ENCODE assay signal across 18 cellular contexts in the genomic region with DNA sequence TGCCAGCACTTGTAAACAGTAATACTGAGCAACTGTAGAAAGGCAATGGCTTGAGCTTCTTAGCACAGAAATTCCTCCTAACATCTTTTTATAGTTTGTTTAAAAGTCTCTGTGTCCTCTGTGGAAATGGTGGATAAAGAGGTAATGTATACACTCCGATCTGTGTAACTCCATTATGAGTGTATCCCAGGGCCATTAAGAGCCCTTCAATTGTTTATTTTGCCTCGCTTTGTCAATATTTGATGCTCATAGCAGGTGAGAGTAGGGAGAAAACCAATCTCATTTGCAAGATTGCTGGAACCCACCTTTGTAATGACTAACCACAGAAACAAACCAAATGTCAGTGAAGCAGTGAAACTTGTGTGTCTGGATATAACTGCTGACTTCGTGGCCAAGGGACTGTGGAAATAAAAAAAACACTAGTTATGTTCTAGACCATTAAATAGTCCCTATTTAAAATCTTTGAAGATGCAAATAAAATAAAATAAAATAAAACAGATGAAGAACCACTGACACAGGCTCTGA.
DNase-seq lines count a peak whose midpoint lies in the region; ATAC-seq and TF ChIP-seq lines count a peak whose summit lies in the region.
"Had no signal": no experiment of that assay in that cellular context is flagged by ENCODE, and none has a peak within 500 bp of the region (broad histone marks: within the 10 kb centered on the region; RNA-seq: fewer than 3 reads in every experiment).

No MANE protein-coding gene starts in this region.

- no peak overlapping the region for H3K4me3 ChIP-seq in upper lobe of left lung
- H3K4me3 ChIP-seq: breast epithelium, PC-9, sigmoid colon had no signal

- TF ChIP-seq EP300 in upper lobe of left lung (IDR thresholded peaks at IDR 0.05): no peak

- no peaks in the 10 kb centered on the region for H3K27me3 ChIP-seq in upper lobe of left lung
- H3K27me3 ChIP-seq: BE2C, breast epithelium, sigmoid colon had no signal

- no peak overlapping the region for H3K27ac ChIP-seq in upper lobe of left lung
- H3K27ac ChIP-seq: breast epithelium, PC-9, sigmoid colon had no signal

- no peaks in the 10 kb centered on the region for H3K36me3 ChIP-seq in upper lobe of left lung
- H3K36me3 ChIP-seq: BE2C, breast epithelium, sigmoid colon had no signal

- DNase-seq in NCI-H1436 (lab: John Stamatoyannopoulos, UW) (peak; percentile 46), NCI-H748 (lab: John Stamatoyannopoulos, UW; ENCODE audit: unreplicated experiment) (peak; percentile 97), upper lobe of left lung (no peak), HuH-7.5 (ENCODE audit: low spot score) (no peak), kidney tubule cell (ENCODE audit: low spot score) (no peak), GM10248 (ENCODE audit: extremely low spot score) (no peak)
- DNase-seq: activated CD4-positive, alpha-beta T cell treated with anti-CD3 and anti-CD28 coated beads, Interleukin-2, amount 50 U/mL, for 48 hours; activated T-cell treated with anti-CD3 and anti-CD28 coated beads, Interleukin-2, amount 50 U/mL, for 48 hours; BE2C; islet precursor cell; KG1; NCI-H2227 treated with DMSO at 0.1 percent for 48 hours; PC-9; sigmoid colon; stimulated activated CD4-positive, alpha-beta T cell treated with anti-CD3 and anti-CD28 coated beads, Interleukin-2, amount 100 ng/mL, for 24 hours; substantia nigra had no signal

- no peak for TF ChIP-seq POLR2A in upper lobe of left lung (IDR thresholded peaks at IDR 0.05)

- WGBS in upper lobe of left lung, 2 donors: 64 to 68% methylated on average over 3 of the region's 3 CpGs

- TF ChIP-seq CTCF in upper lobe of left lung (IDR thresholded peaks at IDR 0.05): no peak
- TF ChIP-seq CTCF in GM10248 (IDR thresholded peaks at IDR 0.05; ENCODE audit: control extremely low read depth, extremely low read depth, low read depth, missing control alignments): no peak

- CTCF ChIA-PET in GM10248 (lab: Yijun Ruan, JAX): interaction anchor here (2.1 kb wide), 1 partner anchor 34 kb away, joined by 5 read pairs; no protein-coding TSS in a partner anchor

- peak; percentile 55 for ATAC-seq in HG02798 (IDR thresholded peaks at IDR 0.05; ENCODE audit: poor library complexity, unreplicated experiment)
- ATAC-seq in upper lobe of left lung (ENCODE audit: low FRiP score in 2 of 2): peak; percentile 26 to 74

- no peaks in the 10 kb centered on the region for H3K9me3 ChIP-seq in upper lobe of left lung
- H3K9me3 ChIP-seq: BE2C, breast epithelium, sigmoid colon had no signal

- POLR2A ChIA-PET in GM10248 (lab: Yijun Ruan, JAX): no interaction called here

- peaks cover 0 to 6% (median 0%) of the 10 kb centered on the region in 4 donors for H3K4me1 ChIP-seq in upper lobe of left lung
- H3K4me1 ChIP-seq: BE2C, breast epithelium, sigmoid colon had no signal

Comparison
In these comparisons a context has a peak if more than half of its experiments do, and no peak if none do; other contexts are left out.
1. DNase-seq: peak in NCI-H1436 (single experiment) and NCI-H748 (single experiment); none in upper lobe of left lung (0 of 2), HuH-7.5 (single experiment), kidney tubule cell (single experiment) and GM10248 (single experiment).